Comparison of ENCODE assay signal across 16 cellular contexts in the genomic region with DNA sequence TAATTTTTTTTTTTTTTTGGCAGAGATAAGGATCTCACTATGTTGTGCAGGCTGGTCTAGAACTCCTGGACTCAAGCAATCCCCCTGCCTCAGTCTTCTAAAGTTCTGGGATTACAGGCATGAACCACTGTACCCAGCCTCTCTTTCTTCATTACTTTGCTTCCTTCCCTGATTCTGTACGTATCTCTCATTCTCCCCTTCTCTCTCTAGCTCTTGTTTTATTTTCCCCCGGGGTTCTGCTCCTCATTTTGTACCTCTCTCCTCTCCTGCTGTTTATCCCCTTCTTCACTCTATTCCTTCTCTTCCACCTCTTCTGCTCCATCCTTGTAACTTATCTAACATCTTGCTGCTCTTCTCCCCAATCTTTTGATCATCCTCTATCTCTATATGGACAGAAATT. TPM values are rescaled to one million over a fixed set of nuclear protein-coding genes. Genes with fewer than 3 reads are reported as not detected.
A peak's percentile ranks its signal among the peaks of the same experiment; 100 is the strongest.
DNase-seq lines count a peak whose midpoint lies in the region; ATAC-seq and TF ChIP-seq lines count a peak whose summit lies in the region.
"Had no signal": no experiment of that assay in that cellular context is flagged by ENCODE, and none has a peak within 500 bp of the region (broad histone marks: within the 10 kb centered on the region; RNA-seq: fewer than 3 reads in every experiment).

No MANE protein-coding gene starts in this region.

- H3F3A ChIP-seq in neural progenitor cell (ENCODE audit: low read depth): peaks cover 36% of the 10 kb centered on the region

- H3K9ac ChIP-seq in endocrine pancreas (ENCODE audit: control insufficient read depth, insufficient read depth, low read length): no peak overlapping the region
- no peak overlapping the region for H3K9ac ChIP-seq in neural progenitor cell

- H2AFZ ChIP-seq in OCI-LY7 (ENCODE audit: low read length): no peak overlapping the region
- no peak overlapping the region for H2AFZ ChIP-seq in neural progenitor cell (replicated peaks)

- peaks cover 21% of the 10 kb centered on the region for H3K4me1 ChIP-seq in OCI-LY7 (ENCODE audit: insufficient read depth, low read length, poor library complexity, severe bottlenecking)
- no peaks in the 10 kb centered on the region for H3K4me1 ChIP-seq in endocrine pancreas (ENCODE audit: control insufficient read depth, insufficient read depth, low read length)
- peaks cover 13% of the 10 kb centered on the region for H3K4me1 ChIP-seq in neural progenitor cell
- peaks cover 0 to 34% (median 17%) of the 10 kb centered on the region in 4 donors for H3K4me1 ChIP-seq in tibial artery

- no peak for DNase-seq in activated CD4-positive, alpha-beta T cell treated with anti-CD3 and anti-CD28 coated beads for 36 hours
- DNase-seq in activated CD4-positive, alpha-beta T cell treated with anti-CD3 and anti-CD28 coated beads for 4 hours: no peak
- DNase-seq in OCI-LY7 (ENCODE audit: low spot score) (no peak), neural progenitor cell (ENCODE audit: low spot score) (no peak), caudate nucleus (lab: John Stamatoyannopoulos, UW) (no peak), epidermal melanocyte (ENCODE audit: insufficient read length, low spot score) (no peak), tibial artery (no peak)
- DNase-seq: amygdala; cortex of kidney; left ventricle myocardium superior; NCI-H1092 treated with DMSO at 0.1 percent for 48 hours; stimulated activated naive B cell treated with anti-CD40 and anti-IgM and Interleukin-4, amounts not matched to agents 10 μg/mL and 1 μg/mL and 100 μg/mL, for 72 hours had no signal

- H3K4me2 ChIP-seq in OCI-LY7 (ENCODE audit: low read length) (peak overlapping the region; percentile 74), neural progenitor cell (peak overlapping the region; percentile 76)

- peaks cover 25% of the 10 kb centered on the region for H3K36me3 Mint-ChIP-seq in activated CD4-positive, alpha-beta T cell treated with anti-CD3 and anti-CD28 coated beads for 36 hours (ENCODE audit: low read depth)
- H3K36me3 Mint-ChIP-seq in neural progenitor cell: peaks cover 25% of the 10 kb centered on the region
- H3K36me3 Mint-ChIP-seq: WTC11 had no signal

- POLR2A ChIA-PET in activated CD4-positive, alpha-beta T cell treated with anti-CD3 and anti-CD28 coated beads for 36 hours (lab: Charles Lee): interaction anchor here (0.6 kb wide), 1 partner anchor 498 kb away, joined by 3 read pairs; the partner anchor contains the start of gene PPP2R1A
- POLR2A ChIA-PET in OCI-LY7 (lab: Charles Lee): no interaction called here

- H3K27ac Mint-ChIP-seq in activated CD4-positive, alpha-beta T cell treated with anti-CD3 and anti-CD28 coated beads for 36 hours: no peak overlapping the region
- no peak overlapping the region for H3K27ac Mint-ChIP-seq in neural progenitor cell
- H3K27ac Mint-ChIP-seq: WTC11 had no signal

- ATAC-seq in activated CD4-positive, alpha-beta T cell treated with anti-CD3 and anti-CD28 coated beads for 36 hours: no peak
- ATAC-seq: left ventricle myocardium superior; sciatic nerve; stimulated activated naive B cell treated with anti-CD40 and anti-IgM and Interleukin-4, amounts not matched to agents 10 μg/mL and 1 μg/mL and 100 μg/mL, for 72 hours; WTC11 had no signal

- H3K4me3 ChIP-seq in OCI-LY7 (ENCODE audit: low read depth, low read length, poor library complexity, severe bottlenecking) (no peak overlapping the region), endocrine pancreas (ENCODE audit: control insufficient read depth, insufficient read depth, low read length) (peak overlapping the region; percentile 1), neural progenitor cell (no peak overlapping the region), tibial artery (no peak overlapping the region)

- H3K36me3 ChIP-seq in OCI-LY7 (ENCODE audit: insufficient read depth, low read length) (peaks cover 27% of the 10 kb centered on the region), endocrine pancreas (ENCODE audit: control insufficient read depth, insufficient read depth, low read length) (no peaks in the 10 kb centered on the region), neural progenitor cell (no peaks in the 10 kb centered on the region), tibial artery (peaks cover 0 to 6% (median under 1%) of the 10 kb centered on the region in 3 donors)

- no peaks in the 10 kb centered on the region for H4K20me1 ChIP-seq in OCI-LY7 (ENCODE audit: insufficient read depth, low read length)
- no peaks in the 10 kb centered on the region for H4K20me1 ChIP-seq in neural progenitor cell (ENCODE audit: low read depth)

- no peaks in the 10 kb centered on the region for H3K9me2 ChIP-seq in OCI-LY7 (ENCODE audit: insufficient read depth, low read length)

- TF ChIP-seq CTCF in OCI-LY7 (conservative IDR thresholded peaks at IDR 0.05; ENCODE audit: low read length): no peak
- no peak for TF ChIP-seq CTCF in neural progenitor cell (IDR thresholded peaks at IDR 0.05)
- no peak for TF ChIP-seq CTCF in tibial artery (IDR thresholded peaks at IDR 0.05)

- H3K27me3 ChIP-seq in endocrine pancreas (ENCODE audit: control insufficient read depth, insufficient read depth, low read length): no peaks in the 10 kb centered on the region
- H3K27me3 ChIP-seq in neural progenitor cell: no peaks in the 10 kb centered on the region
- H3K27me3 ChIP-seq in tibial artery: no peaks in the 10 kb centered on the region
- H3K27me3 ChIP-seq: SJSA1 had no signal

- peaks cover 35% of the 10 kb centered on the region for H3K79me2 ChIP-seq in OCI-LY7 (ENCODE audit: insufficient read depth, low read depth, low read length)
- H3K79me2 ChIP-seq in neural progenitor cell (ENCODE audit: low read depth): peaks cover 19% of the 10 kb centered on the region

- intact Hi-C loops in activated CD4-positive, alpha-beta T cell treated with anti-CD3 and anti-CD28 coated beads for 36 hours (cut with DNase I, micrococcal nuclease): no loop called here
- intact Hi-C loops in OCI-LY7 (cut with micrococcal nuclease; ENCODE audit: unreplicated experiment): no loop called here
- intact Hi-C loops in tibial artery (cut with DNase I; ENCODE audit: low total_unique reads): no loop called here

- H3K9me3 Mint-ChIP-seq in activated CD4-positive, alpha-beta T cell treated with anti-CD3 and anti-CD28 coated beads for 36 hours (ENCODE audit: low read depth): no peaks in the 10 kb centered on the region
- peaks cover 33% of the 10 kb centered on the region for H3K9me3 Mint-ChIP-seq in neural progenitor cell
- H3K9me3 Mint-ChIP-seq: stimulated activated naive B cell treated with anti-CD40 and anti-IgM and Interleukin-4, amounts not matched to agents 10 μg/mL and 1 μg/mL and 100 μg/mL, for 72 hours; WTC11 had no signal

- H3K27me3 Mint-ChIP-seq in activated CD4-positive, alpha-beta T cell treated with anti-CD3 and anti-CD28 coated beads for 36 hours: no peaks in the 10 kb centered on the region
- no peaks in the 10 kb centered on the region for H3K27me3 Mint-ChIP-seq in neural progenitor cell (ENCODE audit: insufficient read depth, low read depth)
- H3K27me3 Mint-ChIP-seq: stimulated activated naive B cell treated with anti-CD40 and anti-IgM and Interleukin-4, amounts not matched to agents 10 μg/mL and 1 μg/mL and 100 μg/mL, for 72 hours had no signal

- peaks cover 30% of the 10 kb centered on the region for H3K4me1 Mint-ChIP-seq in activated CD4-positive, alpha-beta T cell treated with anti-CD3 and anti-CD28 coated beads for 36 hours
- peaks cover 19% of the 10 kb centered on the region for H3K4me1 Mint-ChIP-seq in neural progenitor cell

- CTCF ChIA-PET in activated CD4-positive, alpha-beta T cell treated with anti-CD3 and anti-CD28 coated beads for 36 hours (lab: Charles Lee): no interaction called here
- CTCF ChIA-PET in OCI-LY7 (lab: Charles Lee; ENCODE audit: unreplicated experiment): no interaction called here

- peak overlapping the region; percentile 90 for H3K4me3 Mint-ChIP-seq in activated CD4-positive, alpha-beta T cell treated with anti-CD3 and anti-CD28 coated beads for 36 hours
- H3K4me3 Mint-ChIP-seq in neural progenitor cell: peak overlapping the region; percentile 6

- H3K9me3 ChIP-seq in OCI-LY7 (ENCODE audit: low read length): no peaks in the 10 kb centered on the region
- no peaks in the 10 kb centered on the region for H3K9me3 ChIP-seq in endocrine pancreas (ENCODE audit: control insufficient read depth, low read length)
- H3K9me3 ChIP-seq in neural progenitor cell (ENCODE audit: low read depth): no peaks in the 10 kb centered on the region
- no peaks in the 10 kb centered on the region for H3K9me3 ChIP-seq in tibial artery

- H3K27ac ChIP-seq in OCI-LY7 (ENCODE audit: low read depth, low read length, poor library complexity, severe bottlenecking): no peak overlapping the region
- no peak overlapping the region for H3K27ac ChIP-seq in neural progenitor cell
- H3K27ac ChIP-seq in caudate nucleus (ENCODE audit: low read depth, low read length): no peak overlapping the region
- peak overlapping the region in 1 of 2 donors; percentile 92 for H3K27ac ChIP-seq in tibial artery
- H3K27ac ChIP-seq: SJSA1 had no signal

- no TSS peak for BruUV-seq in OCI-LY7 (replicated peaks; lab: Mats Ljungman, UMichigan)

RNA-seq across cellular contexts. Expression of gene ZNF611, which starts 46.5 kb away (rescaled TPM):
- total RNA-seq in activated CD4-positive, alpha-beta T cell treated with anti-CD3 and anti-CD28 coated beads for 36 hours: 10 to 100 TPM; 20.6 to 22.9 TPM
- total RNA-seq in OCI-LY7 (2014; rRNA removed; shearing (Covaris generic)): 10.6 and 13.6 TPM in 2 replicates
- total RNA-seq in OCI-LY7 (2022) (23.8 and 23.9 TPM in 2 replicates), neural progenitor cell (ENCODE audit: low replicate concordance) (12.5 and 19.9 TPM in 2 replicates)

RNA-seq across cellular contexts. Expression of gene ZNF83, which starts 50.2 kb away (rescaled TPM):
- total RNA-seq in activated CD4-positive, alpha-beta T cell treated with anti-CD3 and anti-CD28 coated beads for 36 hours: 10 to 100 TPM; 23.8 to 27.5 TPM
- 59.4 and 66.1 TPM in 2 replicates for total RNA-seq in OCI-LY7 (2014; rRNA removed; shearing (Covaris generic))
- 47.2 and 66.8 TPM in 2 replicates for total RNA-seq in OCI-LY7 (2022)
- total RNA-seq in neural progenitor cell (ENCODE audit: low replicate concordance): 63.8 and 76.2 TPM in 2 replicates
